ENCODE assay signal across 8 cellular contexts in genomic region chr11:47216141-47216798, GRCh38. TPM values are rescaled to one million over a fixed set of nuclear protein-coding genes. Genes with fewer than 3 reads are reported as not detected.
DNase-seq lines count a peak whose midpoint lies in the region; ATAC-seq, FAIRE-seq and TF ChIP-seq lines count a peak whose summit lies in the region.

No MANE protein-coding gene starts in this region.

- ATAC-seq in HepG2 = peak; percentile 58
- no peak for ATAC-seq in GM19395 (IDR thresholded peaks at IDR 0.05; ENCODE audit: unreplicated experiment)

- no peak for TF ChIP-seq RAD21 in HepG2 (CRISPR knock-in tag; IDR thresholded peaks at IDR 0.05)

- TF ChIP-seq EP300 in HepG2 (IDR thresholded peaks at IDR 0.05; ENCODE audit: low read depth in 2 of 2, low read length in 2 of 2) (peak in 1 of 2 experiments; percentile 50; a peak in 2 of 4 replicates), HepG2 (CRISPR knock-in tag; IDR thresholded peaks at IDR 0.05; ENCODE audit: borderline replicate concordance) (no peak)

- BruUV-seq in HepG2 (replicated peaks; lab: Mats Ljungman, UMichigan) = no TSS peak

- POLR2A ChIA-PET in HepG2 (lab: Yijun Ruan, JAX) = interaction anchor here (0.6 to 4.6 kb wide), 13 partner anchors 11 to 43 kb away, joined by 3 to 247 read pairs (median 25); partner anchors contain the start of genes ACP2, NR1H3 and PACSIN3

- H3K4me2 ChIP-seq in HepG2 (ENCODE audit: low read depth, low read length) = peak overlapping the region; percentile 91

- peak in 1 of 2 experiments; percentile 30; a peak in 1 of 4 replicates for TF ChIP-seq POLR2A in HepG2 (IDR thresholded peaks at IDR 0.05; ENCODE audit: insufficient read depth in 1 of 2, low read depth in 2 of 2, low read length in 2 of 2)

- no peaks in the 10 kb centered on the region for H3K9me3 ChIP-seq in HepG2 (ENCODE audit: low read length)

- peak overlapping the region; percentile 88; the same call in 1 of the 2 replicates for H3K9ac ChIP-seq in HepG2 (ENCODE audit: insufficient read depth, low read depth, low read length)

- intact Hi-C loops in HepG2 (cut with micrococcal nuclease; ENCODE audit: unreplicated experiment) = loop anchor here (1.0 kb wide), 2 partner anchors 37 to 39 kb away; no protein-coding TSS in a partner anchor

- peak overlapping the region; percentile 59 for H3K27ac ChIP-seq in brain microvascular endothelial cell
- peak overlapping the region; percentile 86 for H3K27ac ChIP-seq in HepG2 (ENCODE audit: extremely low read length, insufficient read depth, low read length)

- TF ChIP-seq CTCF in brain microvascular endothelial cell (IDR thresholded peaks at IDR 0.05; ENCODE audit: low read depth, low read length, missing control alignments) (peak; percentile 7), HepG2 (CRISPR knock-in tag; IDR thresholded peaks at IDR 0.05) (peak; percentile 59)

- WGBS in HepG2 (ENCODE audit: low lambda C conversion rate) = 1% methylated on average over 8 of the region's 12 CpGs

- FAIRE-seq in HepG2 (lab: Jason Lieb, UNC) = peak; percentile 80

- in situ Hi-C loops in brain microvascular endothelial cell (cut with HindIII; ENCODE audit: low pct_ligation_motif_present, low sequenced_read_pairs) (no loop called here), HepG2 (cut with HindIII; ENCODE audit: extremely low pct_ligation_motif_present, low pct_unique_long_range_greater_than_20kb) (no loop called here)

- H3K4me1 ChIP-seq in HepG2 (ENCODE audit: insufficient read depth, low read length) = peaks cover 65% of the 10 kb centered on the region

- H3K4me3 ChIP-seq in brain microvascular endothelial cell (ENCODE audit: low read depth, low read length) (peak overlapping the region; percentile 68), HepG2 (replicated peaks in 1 of 3; ENCODE audit: insufficient read depth in 1 of 3, low read depth in 2 of 3, low read length in 3 of 3) (peak overlapping the region; percentile 70 to 86 (median 79))

- CTCF ChIA-PET in HepG2 (lab: Yijun Ruan, JAX; ENCODE audit: low intra/inter-chr PET ratio, low total read pairs) = no interaction called here

- H2AFZ ChIP-seq in HepG2 (ENCODE audit: low read length) = no peak overlapping the region

- H3K79me2 ChIP-seq in HepG2 (ENCODE audit: insufficient read depth, low read length) = peaks cover 42% of the 10 kb centered on the region

- peaks cover 22% of the 10 kb centered on the region for H4K20me1 ChIP-seq in HepG2 (ENCODE audit: insufficient read depth, low read length)

- DNase-seq in NCI-H748 (lab: John Stamatoyannopoulos, UW; ENCODE audit: unreplicated experiment) (peak; percentile 51), NCI-H748 treated with DMSO at 0.1 percent for 48 hours (lab: John Stamatoyannopoulos, UW) (no peak), HS-27A (ENCODE audit: low read depth) (peak; percentile 97), T1000 (lab: John Stamatoyannopoulos, UW) (peak; percentile 57), brain microvascular endothelial cell (peak; percentile 81), HepG2 (ENCODE audit: low spot score) (peak; percentile 74)
- peak; percentile 80 for DNase-seq in stimulated activated CD4-positive, alpha-beta T cell treated with anti-CD3 and anti-CD28 coated beads, Interleukin-4, amount 100 ng/mL, for 24 hours

- H3K27me3 ChIP-seq in brain microvascular endothelial cell (replicated peaks) (no peaks in the 10 kb centered on the region), HepG2 (ENCODE audit: control insufficient read depth in 1 of 2, insufficient read depth in 2 of 2, low read length in 2 of 2) (no peaks in the 10 kb centered on the region; a peak in 1 of 5 replicates)

- H3K36me3 ChIP-seq in brain microvascular endothelial cell (replicated peaks) (no peaks in the 10 kb centered on the region), HepG2 (replicated peaks in 1 of 2; ENCODE audit: control insufficient read depth in 1 of 2, insufficient read depth in 2 of 2, low read length in 2 of 2) (peaks cover 4 to 12% of the 10 kb centered on the region in 2 experiments; a peak in 2 of 5 replicates)

RNA-seq across cellular contexts. Expression of gene DDB2, which starts 1.5 kb away (rescaled TPM):
- total RNA-seq in HepG2 (2016; rRNA removed; fragmentation: Illumina TruSeq; extraction: Trizol) = 83.4 and 88.1 TPM in 2 replicates
- 42.2 and 43.5 TPM in 2 replicates for total RNA-seq in HepG2 (2016; cell fraction: cytosol; rRNA removed; fragmentation: Illumina TruSeq; extraction: Trizol; ENCODE audit: low read depth)
- total RNA-seq in HepG2 (2016; cell fraction: insoluble cytoplasmic fraction; rRNA removed; fragmentation: Illumina TruSeq; extraction: Trizol) = 83.5 and 97.1 TPM in 2 replicates
- total RNA-seq in HepG2 (2016; cell fraction: membrane; rRNA removed; fragmentation: Illumina TruSeq; extraction: Trizol) = 57.3 and 60.8 TPM in 2 replicates
- 58.4 and 60.1 TPM in 2 replicates for total RNA-seq in HepG2 (2016; cell fraction: nucleus; rRNA removed; fragmentation: Illumina TruSeq; extraction: Trizol)
- polyA plus RNA-seq in HepG2 (2011; rRNA removed) = 66.8 and 71.4 TPM in 2 replicates
- polyA plus RNA-seq in HepG2 (2011; cell fraction: cytosol; rRNA removed) = 52.8 and 58.0 TPM in 2 replicates
- polyA plus RNA-seq in HepG2 (2011; cell fraction: nucleus; rRNA removed) = 181 and 193 TPM in 2 replicates
- 46.8 and 59.0 TPM in 2 replicates for polyA plus RNA-seq in HepG2 (2012)
- 33.5 and 35.4 TPM in 2 replicates for polyA plus RNA-seq in HepG2 (2016; cell fraction: cytosol; fragmentation: Illumina TruSeq; extraction: Trizol; ENCODE audit: low read depth)
- 91.3 and 93.6 TPM in 2 replicates for polyA plus RNA-seq in HepG2 (2016; cell fraction: insoluble cytoplasmic fraction; fragmentation: Illumina TruSeq; extraction: Trizol; ENCODE audit: low read depth)
- 43.2 and 43.8 TPM in 2 replicates for polyA plus RNA-seq in HepG2 (2016; cell fraction: membrane; fragmentation: Illumina TruSeq; extraction: Trizol; ENCODE audit: low read depth)
- polyA plus RNA-seq in HepG2 (2016; cell fraction: nucleus; fragmentation: Illumina TruSeq; extraction: Trizol; ENCODE audit: insufficient read depth, low read depth) = 125 and 136 TPM in 2 replicates
- 62.5 and 94.9 TPM in 2 replicates for polyA minus RNA-seq in HepG2 (2011; rRNA and poly(A)+ RNA removed; ENCODE audit: low replicate concordance)
- 19.2 and 26.2 TPM in 2 replicates for polyA minus RNA-seq in HepG2 (2011; cell fraction: cytosol; rRNA and poly(A)+ RNA removed)
- 62.4 and 65.9 TPM in 2 replicates for polyA minus RNA-seq in HepG2 (2011; cell fraction: nucleus; rRNA and poly(A)+ RNA removed)

RNA-seq across cellular contexts. Expression of gene PACSIN3, which starts 30.0 kb away (rescaled TPM):
- 86.4 and 93.3 TPM in 2 replicates for total RNA-seq in HepG2 (2016; rRNA removed; fragmentation: Illumina TruSeq; extraction: Trizol)
- 23.5 and 25.6 TPM in 2 replicates for total RNA-seq in HepG2 (2016; cell fraction: cytosol; rRNA removed; fragmentation: Illumina TruSeq; extraction: Trizol; ENCODE audit: low read depth)
- 85.9 and 101 TPM in 2 replicates for total RNA-seq in HepG2 (2016; cell fraction: insoluble cytoplasmic fraction; rRNA removed; fragmentation: Illumina TruSeq; extraction: Trizol)
- total RNA-seq in HepG2 (2016; cell fraction: membrane; rRNA removed; fragmentation: Illumina TruSeq; extraction: Trizol) = 44.9 and 52.0 TPM in 2 replicates
- total RNA-seq in HepG2 (2016; cell fraction: nucleus; rRNA removed; fragmentation: Illumina TruSeq; extraction: Trizol) = 48.3 and 58.6 TPM in 2 replicates
- polyA plus RNA-seq in HepG2 (2011; rRNA removed) = 47.9 and 56.8 TPM in 2 replicates
- 46.8 and 58.3 TPM in 2 replicates for polyA plus RNA-seq in HepG2 (2011; cell fraction: cytosol; rRNA removed)
- 69.7 and 70.5 TPM in 2 replicates for polyA plus RNA-seq in HepG2 (2011; cell fraction: nucleus; rRNA removed)
- 37.6 and 45.0 TPM in 2 replicates for polyA plus RNA-seq in HepG2 (2012)
- 19.9 and 22.2 TPM in 2 replicates for polyA plus RNA-seq in HepG2 (2016; cell fraction: cytosol; fragmentation: Illumina TruSeq; extraction: Trizol; ENCODE audit: low read depth)
- 75.8 and 91.5 TPM in 2 replicates for polyA plus RNA-seq in HepG2 (2016; cell fraction: insoluble cytoplasmic fraction; fragmentation: Illumina TruSeq; extraction: Trizol; ENCODE audit: low read depth)
- polyA plus RNA-seq in HepG2 (2016; cell fraction: membrane; fragmentation: Illumina TruSeq; extraction: Trizol; ENCODE audit: low read depth) = 36.6 and 40.8 TPM in 2 replicates
- 92.3 and 96.2 TPM in 2 replicates for polyA plus RNA-seq in HepG2 (2016; cell fraction: nucleus; fragmentation: Illumina TruSeq; extraction: Trizol; ENCODE audit: insufficient read depth, low read depth)
- 46.1 and 86.9 TPM in 2 replicates for polyA minus RNA-seq in HepG2 (2011; rRNA and poly(A)+ RNA removed; ENCODE audit: low replicate concordance)
- 31.6 and 35.2 TPM in 2 replicates for polyA minus RNA-seq in HepG2 (2011; cell fraction: cytosol; rRNA and poly(A)+ RNA removed)
- 26.5 and 27.4 TPM in 2 replicates for polyA minus RNA-seq in HepG2 (2011; cell fraction: nucleus; rRNA and poly(A)+ RNA removed)

RNA-seq across cellular contexts. Expression of gene ACP2, which starts 32.3 kb away (rescaled TPM):
- total RNA-seq in HepG2 (2016; rRNA removed; fragmentation: Illumina TruSeq; extraction: Trizol) = 7.8 and 20.2 TPM in 2 replicates
- 4.1 and 4.5 TPM in 2 replicates for total RNA-seq in HepG2 (2016; cell fraction: cytosol; rRNA removed; fragmentation: Illumina TruSeq; extraction: Trizol; ENCODE audit: low read depth)
- 6.4 and 19.4 TPM in 2 replicates for total RNA-seq in HepG2 (2016; cell fraction: insoluble cytoplasmic fraction; rRNA removed; fragmentation: Illumina TruSeq; extraction: Trizol)
- total RNA-seq in HepG2 (2016; cell fraction: membrane; rRNA removed; fragmentation: Illumina TruSeq; extraction: Trizol) = 7.4 and 7.6 TPM in 2 replicates
- 22.3 and 27.4 TPM in 2 replicates for total RNA-seq in HepG2 (2016; cell fraction: nucleus; rRNA removed; fragmentation: Illumina TruSeq; extraction: Trizol)
- 17.7 and 27.5 TPM in 2 replicates for polyA plus RNA-seq in HepG2 (2011; rRNA removed)
- polyA plus RNA-seq in HepG2 (2011; cell fraction: cytosol; rRNA removed) = 11.6 and 12.5 TPM in 2 replicates
- 57.6 and 68.7 TPM in 2 replicates for polyA plus RNA-seq in HepG2 (2011; cell fraction: nucleus; rRNA removed)
- 14.7 and 15.9 TPM in 2 replicates for polyA plus RNA-seq in HepG2 (2012)
- 3.3 and 3.6 TPM in 2 replicates for polyA plus RNA-seq in HepG2 (2016; cell fraction: cytosol; fragmentation: Illumina TruSeq; extraction: Trizol; ENCODE audit: low read depth)
- polyA plus RNA-seq in HepG2 (2016; cell fraction: insoluble cytoplasmic fraction; fragmentation: Illumina TruSeq; extraction: Trizol; ENCODE audit: low read depth) = 6.0 and 8.7 TPM in 2 replicates
- 6.0 and 6.5 TPM in 2 replicates for polyA plus RNA-seq in HepG2 (2016; cell fraction: membrane; fragmentation: Illumina TruSeq; extraction: Trizol; ENCODE audit: low read depth)
- polyA plus RNA-seq in HepG2 (2016; cell fraction: nucleus; fragmentation: Illumina TruSeq; extraction: Trizol; ENCODE audit: insufficient read depth, low read depth) = 38.9 and 42.1 TPM in 2 replicates
- polyA minus RNA-seq in HepG2 (2011; rRNA and poly(A)+ RNA removed; ENCODE audit: low replicate concordance) = 55.8 and 92.1 TPM in 2 replicates
- polyA minus RNA-seq in HepG2 (2011; cell fraction: cytosol; rRNA and poly(A)+ RNA removed) = 13.0 and 13.5 TPM in 2 replicates
- polyA minus RNA-seq in HepG2 (2011; cell fraction: nucleus; rRNA and poly(A)+ RNA removed) = 35.7 and 37.6 TPM in 2 replicates

RNA-seq across cellular contexts. Expression of gene ARFGAP2, which starts 39.6 kb away (rescaled TPM):
- total RNA-seq in HepG2 (2016; rRNA removed; fragmentation: Illumina TruSeq; extraction: Trizol) = 67.9 and 75.3 TPM in 2 replicates
- 26.0 and 28.5 TPM in 2 replicates for total RNA-seq in HepG2 (2016; cell fraction: cytosol; rRNA removed; fragmentation: Illumina TruSeq; extraction: Trizol; ENCODE audit: low read depth)
- total RNA-seq in HepG2 (2016; cell fraction: insoluble cytoplasmic fraction; rRNA removed; fragmentation: Illumina TruSeq; extraction: Trizol) = 60.7 and 78.7 TPM in 2 replicates
- total RNA-seq in HepG2 (2016; cell fraction: membrane; rRNA removed; fragmentation: Illumina TruSeq; extraction: Trizol) = 25.6 and 29.2 TPM in 2 replicates
- total RNA-seq in HepG2 (2016; cell fraction: nucleus; rRNA removed; fragmentation: Illumina TruSeq; extraction: Trizol) = 63.0 and 73.9 TPM in 2 replicates
- 32.3 and 40.5 TPM in 2 replicates for polyA plus RNA-seq in HepG2 (2011; rRNA removed)
- polyA plus RNA-seq in HepG2 (2011; cell fraction: cytosol; rRNA removed) = 49.9 and 52.5 TPM in 2 replicates
- polyA plus RNA-seq in HepG2 (2011; cell fraction: nucleus; rRNA removed) = 135 and 137 TPM in 2 replicates
- 36.2 and 56.4 TPM in 2 replicates for polyA plus RNA-seq in HepG2 (2012)
- polyA plus RNA-seq in HepG2 (2016; cell fraction: cytosol; fragmentation: Illumina TruSeq; extraction: Trizol; ENCODE audit: low read depth) = 5.1 and 6.2 TPM in 2 replicates
- polyA plus RNA-seq in HepG2 (2016; cell fraction: insoluble cytoplasmic fraction; fragmentation: Illumina TruSeq; extraction: Trizol; ENCODE audit: low read depth) = 34.1 and 42.3 TPM in 2 replicates
- 10.4 and 11.9 TPM in 2 replicates for polyA plus RNA-seq in HepG2 (2016; cell fraction: membrane; fragmentation: Illumina TruSeq; extraction: Trizol; ENCODE audit: low read depth)
- 93.3 and 105 TPM in 2 replicates for polyA plus RNA-seq in HepG2 (2016; cell fraction: nucleus; fragmentation: Illumina TruSeq; extraction: Trizol; ENCODE audit: insufficient read depth, low read depth)
- 128 and 215 TPM in 2 replicates for polyA minus RNA-seq in HepG2 (2011; rRNA and poly(A)+ RNA removed; ENCODE audit: low replicate concordance)
- polyA minus RNA-seq in HepG2 (2011; cell fraction: cytosol; rRNA and poly(A)+ RNA removed) = 18.9 and 27.2 TPM in 2 replicates
- 108 and 119 TPM in 2 replicates for polyA minus RNA-seq in HepG2 (2011; cell fraction: nucleus; rRNA and poly(A)+ RNA removed)

RNA-seq across cellular contexts. Expression of gene NR1H3, which starts 41.5 kb away (rescaled TPM):
- 36.5 and 41.8 TPM in 2 replicates for total RNA-seq in HepG2 (2016; rRNA removed; fragmentation: Illumina TruSeq; extraction: Trizol)
- total RNA-seq in HepG2 (2016; cell fraction: cytosol; rRNA removed; fragmentation: Illumina TruSeq; extraction: Trizol; ENCODE audit: low read depth) = 22.0 and 26.3 TPM in 2 replicates
- 41.4 and 43.5 TPM in 2 replicates for total RNA-seq in HepG2 (2016; cell fraction: insoluble cytoplasmic fraction; rRNA removed; fragmentation: Illumina TruSeq; extraction: Trizol)
- 46.0 and 47.2 TPM in 2 replicates for total RNA-seq in HepG2 (2016; cell fraction: membrane; rRNA removed; fragmentation: Illumina TruSeq; extraction: Trizol)
- 30.2 and 30.9 TPM in 2 replicates for total RNA-seq in HepG2 (2016; cell fraction: nucleus; rRNA removed; fragmentation: Illumina TruSeq; extraction: Trizol)
- 102 and 115 TPM in 2 replicates for polyA plus RNA-seq in HepG2 (2011; rRNA removed)
- polyA plus RNA-seq in HepG2 (2011; cell fraction: cytosol; rRNA removed) = 63.3 and 100 TPM in 2 replicates
- 260 and 267 TPM in 2 replicates for polyA plus RNA-seq in HepG2 (2011; cell fraction: nucleus; rRNA removed)
- 31.6 and 34.5 TPM in 2 replicates for polyA plus RNA-seq in HepG2 (2012)
- polyA plus RNA-seq in HepG2 (2016; cell fraction: cytosol; fragmentation: Illumina TruSeq; extraction: Trizol; ENCODE audit: low read depth) = 18.8 and 21.2 TPM in 2 replicates
- 29.3 and 35.1 TPM in 2 replicates for polyA plus RNA-seq in HepG2 (2016; cell fraction: insoluble cytoplasmic fraction; fragmentation: Illumina TruSeq; extraction: Trizol; ENCODE audit: low read depth)
- polyA plus RNA-seq in HepG2 (2016; cell fraction: membrane; fragmentation: Illumina TruSeq; extraction: Trizol; ENCODE audit: low read depth) = 29.5 and 32.4 TPM in 2 replicates
- polyA plus RNA-seq in HepG2 (2016; cell fraction: nucleus; fragmentation: Illumina TruSeq; extraction: Trizol; ENCODE audit: insufficient read depth, low read depth) = 72.4 and 72.5 TPM in 2 replicates
- 123 and 184 TPM in 2 replicates for polyA minus RNA-seq in HepG2 (2011; rRNA and poly(A)+ RNA removed; ENCODE audit: low replicate concordance)
- 21.1 and 25.4 TPM in 2 replicates for polyA minus RNA-seq in HepG2 (2011; cell fraction: cytosol; rRNA and poly(A)+ RNA removed)
- polyA minus RNA-seq in HepG2 (2011; cell fraction: nucleus; rRNA and poly(A)+ RNA removed) = 36.3 and 39.8 TPM in 2 replicates
